ENCODE assay signal across 17 cellular contexts in the genomic region with DNA sequence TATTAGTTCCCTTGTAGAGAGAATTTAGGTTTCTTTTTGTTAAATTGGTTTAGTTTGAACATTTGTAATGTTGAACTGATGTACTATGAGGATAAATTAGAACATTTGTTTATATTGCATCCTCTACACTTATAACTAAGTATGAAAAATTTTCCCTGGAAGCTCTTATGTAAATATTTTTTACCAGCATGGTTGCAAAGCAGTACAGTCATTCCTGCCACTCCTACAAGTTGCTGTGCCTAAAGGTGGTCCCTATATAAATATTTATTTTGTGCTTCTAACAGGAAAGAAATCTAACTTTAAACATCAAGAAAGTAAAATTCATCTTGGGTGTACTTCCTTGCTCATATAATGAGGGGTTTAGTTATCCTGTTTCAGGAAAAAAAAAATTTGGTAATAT. TPM values are rescaled to one million over a fixed set of nuclear protein-coding genes. Genes with fewer than 3 reads are reported as not detected.
DNase-seq lines count a peak whose midpoint lies in the region; ATAC-seq and TF ChIP-seq lines count a peak whose summit lies in the region.
"Had no signal": no experiment of that assay in that cellular context is flagged by ENCODE, and none has a peak within 500 bp of the region (broad histone marks: within the 10 kb centered on the region; RNA-seq: fewer than 3 reads in every experiment).

No MANE protein-coding gene starts in this region.

- peaks cover 5% of the 10 kb centered on the region for H3F3A ChIP-seq in SK-N-SH (replicated peaks; ENCODE audit: insufficient read depth)

- peaks cover 0 to 16% of the 10 kb centered on the region in 2 experiments for H3K36me3 ChIP-seq in SK-N-SH (replicated peaks in 1 of 2; ENCODE audit: control insufficient read depth in 1 of 2, insufficient read depth in 2 of 2, low read length in 1 of 2)
- H3K36me3 ChIP-seq in adipocyte (ENCODE audit: control insufficient read depth, insufficient read depth, low read length, severe bottlenecking), result peaks cover 16% of the 10 kb centered on the region
- peaks cover 0 to 18% of the 10 kb centered on the region in 2 donors for H3K36me3 ChIP-seq in gastroesophageal sphincter
- H3K36me3 ChIP-seq in stomach smooth muscle (ENCODE audit: control insufficient read depth in 2 of 2, insufficient read depth in 2 of 2, low read length in 2 of 2), result peaks cover 0 to 6% of the 10 kb centered on the region in 2 donors
- H3K36me3 ChIP-seq: prostate gland, thyroid gland had no signal

- no peaks in the 10 kb centered on the region for H4K20me1 ChIP-seq in SK-N-SH (ENCODE audit: insufficient read depth)

- H3K4me1 ChIP-seq in SK-N-SH (ENCODE audit: control insufficient read depth in 1 of 2, insufficient read depth in 2 of 2, low read depth in 1 of 2, low read length in 1 of 2), result peaks cover 0 to 14% of the 10 kb centered on the region in 2 experiments; a peak in 1 of 4 replicates
- peaks cover 16% of the 10 kb centered on the region for H3K4me1 ChIP-seq in adipocyte (ENCODE audit: control insufficient read depth, insufficient read depth, low read length)
- peaks cover 0 to 31% (median 12%) of the 10 kb centered on the region in 3 donors for H3K4me1 ChIP-seq in gastroesophageal sphincter
- peaks cover 6% of the 10 kb centered on the region for H3K4me1 ChIP-seq in stomach smooth muscle (ENCODE audit: control insufficient read depth, insufficient read depth, low read length)
- H3K4me1 ChIP-seq: prostate gland had no signal

- POLR2A ChIA-PET in SK-N-SH (lab: Yijun Ruan, JAX), result no interaction called here

- no peak overlapping the region for H2AFZ ChIP-seq in SK-N-SH (ENCODE audit: low read depth)

- no peak for TF ChIP-seq RAD21 in SK-N-SH (IDR thresholded peaks at IDR 0.05; ENCODE audit: low read length)

- ATAC-seq in SK-N-SH treated with all-trans-retinoic acid at 6 μM for 48 hours (no peak), gastroesophageal sphincter (no peak), HG02981 (IDR thresholded peaks at IDR 0.05; ENCODE audit: unreplicated experiment) (no peak)
- ATAC-seq: heart right ventricle had no signal

- H3K9me2 ChIP-seq in SK-N-SH, result no peaks in the 10 kb centered on the region

- H3K27me3 ChIP-seq in SK-N-SH (ENCODE audit: insufficient read depth) (no peaks in the 10 kb centered on the region), adipocyte (replicated peaks; ENCODE audit: control insufficient read depth, insufficient read depth, low read length) (no peaks in the 10 kb centered on the region), gastroesophageal sphincter (no peaks in the 10 kb centered on the region), stomach smooth muscle (ENCODE audit: control insufficient read depth in 1 of 2, insufficient read depth in 2 of 2, low read length in 2 of 2) (no peaks in the 10 kb centered on the region)
- H3K27me3 ChIP-seq: heart right ventricle, thyroid gland had no signal

- H3K27ac ChIP-seq in SK-N-SH (ENCODE audit: low read depth in 2 of 2, low read length in 1 of 2) (peak overlapping the region in 1 of 2 experiments; percentile 44; a peak in 2 of 4 replicates), gastroesophageal sphincter (peak overlapping the region; percentile 11 to 52 (median 44)), stomach smooth muscle (ENCODE audit: low read length) (peak overlapping the region; percentile 19)
- H3K27ac ChIP-seq: 22Rv1, heart right ventricle, prostate gland, thyroid gland had no signal

- H3K4me2 ChIP-seq in SK-N-SH, result peak overlapping the region; percentile 26

- TF ChIP-seq CTCF in SK-N-SH (IDR thresholded peaks at IDR 0.05) (no peak), gastroesophageal sphincter (IDR thresholded peaks at IDR 0.05) (no peak)

- no peaks in the 10 kb centered on the region for H3K9me3 ChIP-seq in SK-N-SH
- H3K9me3 ChIP-seq in adipocyte (ENCODE audit: control insufficient read depth, low read length), result no peaks in the 10 kb centered on the region
- H3K9me3 ChIP-seq in gastroesophageal sphincter, result no peaks in the 10 kb centered on the region
- no peaks in the 10 kb centered on the region for H3K9me3 ChIP-seq in stomach smooth muscle (ENCODE audit: control insufficient read depth in 2 of 2, low read length in 2 of 2)
- H3K9me3 ChIP-seq: prostate gland, thyroid gland had no signal

- no peak for DNase-seq in SK-N-SH
- peak; percentile 44 for DNase-seq in adipocyte (ENCODE audit: low read depth)
- DNase-seq in T-helper 9 cell, result no peak
- DNase-seq in NOMO-1 treated with dmso at 0.1 percent for 144 hours (lab: John Stamatoyannopoulos, UW; ENCODE audit: unreplicated experiment), result no peak
- DNase-seq: activated CD4-positive, CD25-positive, alpha-beta regulatory T cell treated with anti-CD3 and anti-CD28 coated beads, Interleukin-2, amount 50 U/mL, for 72 hours; C1 segment of cervical spinal cord; heart right ventricle; NCI-H2081; NCI-H510A treated with DMSO at 0.1 percent for 48 hours; nephron progenitor cell; thyroid gland had no signal

- no peak overlapping the region for H3K9ac ChIP-seq in SK-N-SH
- H3K9ac ChIP-seq in adipocyte (ENCODE audit: low read length), result no peak overlapping the region
- no peak overlapping the region for H3K9ac ChIP-seq in stomach smooth muscle (ENCODE audit: low read length in 2 of 2)

- TF ChIP-seq EP300 in SK-N-SH (IDR thresholded peaks at IDR 0.05; ENCODE audit: borderline replicate concordance in 1 of 2, low read depth in 1 of 2, low read length in 1 of 2) (no peak), gastroesophageal sphincter (IDR thresholded peaks at IDR 0.05) (no peak)

- CTCF ChIA-PET in SK-N-SH (lab: Yijun Ruan, JAX), result no interaction called here

- H3K4me3 ChIP-seq in SK-N-SH (ENCODE audit: low read depth in 2 of 2, low read length in 1 of 2) (no peak overlapping the region), adipocyte (ENCODE audit: low read length) (no peak overlapping the region), gastroesophageal sphincter (no peak overlapping the region), stomach smooth muscle (ENCODE audit: low read length in 2 of 2) (peak overlapping the region in 1 of 2 donors; percentile 24)
- H3K4me3 ChIP-seq: heart right ventricle, prostate gland, thyroid gland had no signal

- H3K79me2 ChIP-seq in SK-N-SH (ENCODE audit: insufficient read depth), result peaks cover 80% of the 10 kb centered on the region; the same call in 1 of the 2 replicates

- TF ChIP-seq POLR2A in gastroesophageal sphincter (IDR thresholded peaks at IDR 0.05), result no peak

TF ChIP-seq in SK-N-SH, 30 proteins besides CTCF, POLR2A, EP300 and RAD21 (continues in another document):
- TF ChIP-seq SIN3A (IDR thresholded peaks at IDR 0.05; ENCODE audit: borderline replicate concordance, low read depth, low read length), result no peak
- TF ChIP-seq RXRA (IDR thresholded peaks at IDR 0.05; ENCODE audit: borderline replicate concordance, low read depth), result no peak
- TF ChIP-seq ZBTB33 (IDR thresholded peaks at IDR 0.05; ENCODE audit: borderline replicate concordance, low read depth), result no peak
- TF ChIP-seq, protein P1, sequence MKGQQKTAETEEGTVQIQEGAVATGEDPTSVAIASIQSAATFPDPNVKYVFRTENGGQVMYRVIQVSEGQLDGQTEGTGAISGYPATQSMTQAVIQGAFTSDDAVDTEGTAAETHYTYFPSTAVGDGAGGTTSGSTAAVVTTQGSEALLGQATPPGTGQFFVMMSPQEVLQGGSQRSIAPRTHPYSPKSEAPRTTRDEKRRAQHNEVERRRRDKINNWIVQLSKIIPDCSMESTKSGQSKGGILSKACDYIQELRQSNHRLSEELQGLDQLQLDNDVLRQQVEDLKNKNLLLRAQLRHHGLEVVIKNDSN (IDR thresholded peaks at IDR 0.05; ENCODE audit: borderline replicate concordance, low read depth), result no peak

TF ChIP-seq in SK-N-SH treated with all-trans-retinoic acid at 6 μM for 48 hours, 23 proteins besides CTCF, POLR2A, EP300 and RAD21:
- TF ChIP-seq TCF4 (CRISPR knock-in tag; IDR thresholded peaks at IDR 0.05; ENCODE audit: borderline replicate concordance) (no peak), CSRNP3 (CRISPR knock-in tag; IDR thresholded peaks at IDR 0.05) (no peak), ESRRG (CRISPR knock-in tag; IDR thresholded peaks at IDR 0.05) (no peak), CSDC2 (CRISPR knock-in tag; IDR thresholded peaks at IDR 0.05) (no peak), GLIS3 (CRISPR knock-in tag; IDR thresholded peaks at IDR 0.05) (no peak), ZNF70 (CRISPR knock-in tag; IDR thresholded peaks at IDR 0.05) (no peak), ZNF8 (CRISPR knock-in tag; IDR thresholded peaks at IDR 0.05) (no peak), SNAI2 (CRISPR knock-in tag; IDR thresholded peaks at IDR 0.05) (no peak), TOX (CRISPR knock-in tag; IDR thresholded peaks at IDR 0.05; ENCODE audit: borderline replicate concordance) (no peak)
- TF ChIP-seq, protein P2, sequence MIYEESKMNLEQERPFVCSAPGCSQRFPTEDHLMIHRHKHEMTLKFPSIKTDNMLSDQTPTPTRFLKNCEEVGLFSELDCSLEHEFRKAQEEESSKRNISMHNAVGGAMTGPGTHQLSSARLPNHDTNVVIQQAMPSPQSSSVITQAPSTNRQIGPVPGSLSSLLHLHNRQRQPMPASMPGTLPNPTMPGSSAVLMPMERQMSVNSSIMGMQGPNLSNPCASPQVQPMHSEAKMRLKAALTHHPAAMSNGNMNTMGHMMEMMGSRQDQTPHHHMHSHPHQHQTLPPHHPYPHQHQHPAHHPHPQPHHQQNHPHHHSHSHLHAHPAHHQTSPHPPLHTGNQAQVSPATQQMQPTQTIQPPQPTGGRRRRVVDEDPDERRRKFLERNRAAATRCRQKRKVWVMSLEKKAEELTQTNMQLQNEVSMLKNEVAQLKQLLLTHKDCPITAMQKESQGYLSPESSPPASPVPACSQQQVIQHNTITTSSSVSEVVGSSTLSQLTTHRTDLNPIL (CRISPR knock-in tag; IDR thresholded peaks at IDR 0.05; ENCODE audit: low read depth), result no peak

RNA-seq across cellular contexts. Expression of gene TWSG1, which starts 14.2 kb away (rescaled TPM):
- polyA plus RNA-seq in SK-N-SH (2012; rRNA removed), result 44.0 and 52.0 TPM in 2 replicates
- 52.4 and 52.7 TPM in 2 replicates for polyA plus RNA-seq in SK-N-SH (2012; cell fraction: cytosol; rRNA removed)
- polyA plus RNA-seq in SK-N-SH (2012; cell fraction: nucleus; rRNA removed), result 13.3 and 20.6 TPM in 2 replicates
- 100 to 1,000 TPM; 112 to 173 (median 118) TPM for total RNA-seq in gastroesophageal sphincter
